In the genomic region with DNA sequence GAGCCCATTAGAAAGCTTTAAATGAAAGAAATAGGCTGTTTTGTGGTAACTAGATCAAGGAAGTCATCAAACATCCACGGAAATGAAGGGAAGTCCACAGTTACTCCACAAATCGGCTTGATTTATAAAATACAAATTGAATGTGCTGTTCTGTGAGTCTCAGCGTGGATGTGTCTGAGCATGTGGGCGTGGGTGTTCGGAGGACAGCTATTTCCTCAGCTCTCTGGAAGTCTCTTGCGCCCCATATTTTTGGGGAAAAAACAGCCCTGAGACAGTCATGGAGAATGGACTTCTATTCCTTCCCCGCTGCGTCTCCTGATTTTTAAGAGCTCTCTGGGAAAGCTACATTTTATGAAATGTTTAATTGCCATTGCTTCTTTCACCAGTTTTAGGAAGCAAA, we compare ENCODE assay signal across 16 cellular contexts.
DNase-seq lines count a peak whose midpoint lies in the region; ATAC-seq and TF ChIP-seq lines count a peak whose summit lies in the region.
"Had no signal": no experiment of that assay in that cellular context is flagged by ENCODE, and none has a peak within 500 bp of the region (broad histone marks: within the 10 kb centered on the region; RNA-seq: fewer than 3 reads in every experiment).

No MANE protein-coding gene starts in this region.

- no peak overlapping the region for H3K4me3 Mint-ChIP-seq in neural progenitor cell
- H3K4me3 Mint-ChIP-seq in GM23338: no peak overlapping the region
- H3K4me3 Mint-ChIP-seq: CD4-positive, alpha-beta memory T cell; HFFc6 had no signal

- no peaks in the 10 kb centered on the region for H4K20me1 ChIP-seq in neural progenitor cell (ENCODE audit: low read depth)
- no peaks in the 10 kb centered on the region for H4K20me1 ChIP-seq in GM23338 (replicated peaks; ENCODE audit: insufficient read depth)

- H3K79me2 ChIP-seq in neural progenitor cell (ENCODE audit: low read depth): no peaks in the 10 kb centered on the region
- H3K79me2 ChIP-seq in GM23338 (replicated peaks; ENCODE audit: insufficient read depth): no peaks in the 10 kb centered on the region

- H3K27ac Mint-ChIP-seq in neural progenitor cell: peak overlapping the region; percentile 31
- H3K27ac Mint-ChIP-seq in GM23338: no peak overlapping the region
- H3K27ac Mint-ChIP-seq: HFFc6 had no signal

- H3K4me1 ChIP-seq in neural progenitor cell (no peaks in the 10 kb centered on the region), GM23338 (ENCODE audit: insufficient read depth) (no peaks in the 10 kb centered on the region)
- H3K4me1 ChIP-seq: Caco-2, HAP-1 had no signal

- H3K9me3 Mint-ChIP-seq in neural progenitor cell (no peaks in the 10 kb centered on the region), GM23338 (0 out of 3 replicates have a peak, but pooled peaks cover 4% of the 10 kb centered on the region)

- H3K4me1 Mint-ChIP-seq in neural progenitor cell (no peaks in the 10 kb centered on the region), GM23338 (no peaks in the 10 kb centered on the region; the same call in 2 of the 3 replicates)

- H3K9me2 ChIP-seq in GM23338 (ENCODE audit: insufficient read depth): no peaks in the 10 kb centered on the region

- TF ChIP-seq CTCF in neural progenitor cell (IDR thresholded peaks at IDR 0.05) (no peak), GM23338 (conservative IDR thresholded peaks at IDR 0.05; ENCODE audit: low read depth in 2 of 2) (no peak), GM20000 (IDR thresholded peaks at IDR 0.05; ENCODE audit: extremely low read depth, missing control alignments) (no peak)

- no peak overlapping the region for H3K4me3 ChIP-seq in neural progenitor cell
- no peak overlapping the region for H3K4me3 ChIP-seq in GM23338
- H3K4me3 ChIP-seq: HAP-1 had no signal

- no peaks in the 10 kb centered on the region for H3F3A ChIP-seq in neural progenitor cell (ENCODE audit: low read depth)
- no peaks in the 10 kb centered on the region for H3F3A ChIP-seq in GM23338 (replicated peaks; ENCODE audit: low read depth)

- no peak overlapping the region for H3K4me2 ChIP-seq in neural progenitor cell
- no peak overlapping the region for H3K4me2 ChIP-seq in GM23338

- H2AFZ ChIP-seq in neural progenitor cell (replicated peaks): no peak overlapping the region
- no peak overlapping the region for H2AFZ ChIP-seq in GM23338

- H3K27ac ChIP-seq in neural progenitor cell (no peak overlapping the region), GM23338 (ENCODE audit: low read depth) (no peak overlapping the region)
- H3K27ac ChIP-seq: 22Rv1 had no signal

- no peak for ATAC-seq in GM23338

- no peaks in the 10 kb centered on the region for H3K9me3 ChIP-seq in neural progenitor cell (ENCODE audit: low read depth)
- H3K9me3 ChIP-seq: Caco-2, HAP-1 had no signal

- H3K9ac ChIP-seq in neural progenitor cell: no peak overlapping the region

- H3K27me3 ChIP-seq in neural progenitor cell: no peaks in the 10 kb centered on the region
- H3K27me3 ChIP-seq in GM23338 (ENCODE audit: insufficient read depth): no peaks in the 10 kb centered on the region

- H3K27me3 Mint-ChIP-seq in neural progenitor cell (ENCODE audit: insufficient read depth, low read depth) (peaks cover 2% of the 10 kb centered on the region), GM23338 (ENCODE audit: insufficient read depth, low read depth, poor library complexity) (peaks cover 3% of the 10 kb centered on the region)

- DNase-seq in Ammon's horn (ENCODE audit: low spot score) (peak; percentile 29), inferior parietal cortex (ENCODE audit: extremely low spot score) (peak; percentile 22), neural progenitor cell (ENCODE audit: low spot score) (no peak), GM23338 (ENCODE audit: low spot score) (no peak), GM20000 (ENCODE audit: low spot score) (no peak), AG08396 (ENCODE audit: low spot score) (no peak)
- DNase-seq: AML-193; C1 segment of cervical spinal cord; Caco-2; CD4-positive, alpha-beta memory T cell; DMS153; DND-41; GOT3; HFFc6 had no signal

- H3K36me3 Mint-ChIP-seq in neural progenitor cell: no peaks in the 10 kb centered on the region
- no peaks in the 10 kb centered on the region for H3K36me3 Mint-ChIP-seq in GM23338 (ENCODE audit: low read depth)
- H3K36me3 Mint-ChIP-seq: CD4-positive, alpha-beta memory T cell had no signal

- H3K36me3 ChIP-seq in neural progenitor cell (no peaks in the 10 kb centered on the region), GM23338 (ENCODE audit: insufficient read depth) (no peaks in the 10 kb centered on the region)
- H3K36me3 ChIP-seq: HAP-1 had no signal

TF ChIP-seq in GM23338, 12 proteins besides CTCF, POLR2A, EP300 and RAD21 (continues in another document):
- TF ChIP-seq, protein P1, sequence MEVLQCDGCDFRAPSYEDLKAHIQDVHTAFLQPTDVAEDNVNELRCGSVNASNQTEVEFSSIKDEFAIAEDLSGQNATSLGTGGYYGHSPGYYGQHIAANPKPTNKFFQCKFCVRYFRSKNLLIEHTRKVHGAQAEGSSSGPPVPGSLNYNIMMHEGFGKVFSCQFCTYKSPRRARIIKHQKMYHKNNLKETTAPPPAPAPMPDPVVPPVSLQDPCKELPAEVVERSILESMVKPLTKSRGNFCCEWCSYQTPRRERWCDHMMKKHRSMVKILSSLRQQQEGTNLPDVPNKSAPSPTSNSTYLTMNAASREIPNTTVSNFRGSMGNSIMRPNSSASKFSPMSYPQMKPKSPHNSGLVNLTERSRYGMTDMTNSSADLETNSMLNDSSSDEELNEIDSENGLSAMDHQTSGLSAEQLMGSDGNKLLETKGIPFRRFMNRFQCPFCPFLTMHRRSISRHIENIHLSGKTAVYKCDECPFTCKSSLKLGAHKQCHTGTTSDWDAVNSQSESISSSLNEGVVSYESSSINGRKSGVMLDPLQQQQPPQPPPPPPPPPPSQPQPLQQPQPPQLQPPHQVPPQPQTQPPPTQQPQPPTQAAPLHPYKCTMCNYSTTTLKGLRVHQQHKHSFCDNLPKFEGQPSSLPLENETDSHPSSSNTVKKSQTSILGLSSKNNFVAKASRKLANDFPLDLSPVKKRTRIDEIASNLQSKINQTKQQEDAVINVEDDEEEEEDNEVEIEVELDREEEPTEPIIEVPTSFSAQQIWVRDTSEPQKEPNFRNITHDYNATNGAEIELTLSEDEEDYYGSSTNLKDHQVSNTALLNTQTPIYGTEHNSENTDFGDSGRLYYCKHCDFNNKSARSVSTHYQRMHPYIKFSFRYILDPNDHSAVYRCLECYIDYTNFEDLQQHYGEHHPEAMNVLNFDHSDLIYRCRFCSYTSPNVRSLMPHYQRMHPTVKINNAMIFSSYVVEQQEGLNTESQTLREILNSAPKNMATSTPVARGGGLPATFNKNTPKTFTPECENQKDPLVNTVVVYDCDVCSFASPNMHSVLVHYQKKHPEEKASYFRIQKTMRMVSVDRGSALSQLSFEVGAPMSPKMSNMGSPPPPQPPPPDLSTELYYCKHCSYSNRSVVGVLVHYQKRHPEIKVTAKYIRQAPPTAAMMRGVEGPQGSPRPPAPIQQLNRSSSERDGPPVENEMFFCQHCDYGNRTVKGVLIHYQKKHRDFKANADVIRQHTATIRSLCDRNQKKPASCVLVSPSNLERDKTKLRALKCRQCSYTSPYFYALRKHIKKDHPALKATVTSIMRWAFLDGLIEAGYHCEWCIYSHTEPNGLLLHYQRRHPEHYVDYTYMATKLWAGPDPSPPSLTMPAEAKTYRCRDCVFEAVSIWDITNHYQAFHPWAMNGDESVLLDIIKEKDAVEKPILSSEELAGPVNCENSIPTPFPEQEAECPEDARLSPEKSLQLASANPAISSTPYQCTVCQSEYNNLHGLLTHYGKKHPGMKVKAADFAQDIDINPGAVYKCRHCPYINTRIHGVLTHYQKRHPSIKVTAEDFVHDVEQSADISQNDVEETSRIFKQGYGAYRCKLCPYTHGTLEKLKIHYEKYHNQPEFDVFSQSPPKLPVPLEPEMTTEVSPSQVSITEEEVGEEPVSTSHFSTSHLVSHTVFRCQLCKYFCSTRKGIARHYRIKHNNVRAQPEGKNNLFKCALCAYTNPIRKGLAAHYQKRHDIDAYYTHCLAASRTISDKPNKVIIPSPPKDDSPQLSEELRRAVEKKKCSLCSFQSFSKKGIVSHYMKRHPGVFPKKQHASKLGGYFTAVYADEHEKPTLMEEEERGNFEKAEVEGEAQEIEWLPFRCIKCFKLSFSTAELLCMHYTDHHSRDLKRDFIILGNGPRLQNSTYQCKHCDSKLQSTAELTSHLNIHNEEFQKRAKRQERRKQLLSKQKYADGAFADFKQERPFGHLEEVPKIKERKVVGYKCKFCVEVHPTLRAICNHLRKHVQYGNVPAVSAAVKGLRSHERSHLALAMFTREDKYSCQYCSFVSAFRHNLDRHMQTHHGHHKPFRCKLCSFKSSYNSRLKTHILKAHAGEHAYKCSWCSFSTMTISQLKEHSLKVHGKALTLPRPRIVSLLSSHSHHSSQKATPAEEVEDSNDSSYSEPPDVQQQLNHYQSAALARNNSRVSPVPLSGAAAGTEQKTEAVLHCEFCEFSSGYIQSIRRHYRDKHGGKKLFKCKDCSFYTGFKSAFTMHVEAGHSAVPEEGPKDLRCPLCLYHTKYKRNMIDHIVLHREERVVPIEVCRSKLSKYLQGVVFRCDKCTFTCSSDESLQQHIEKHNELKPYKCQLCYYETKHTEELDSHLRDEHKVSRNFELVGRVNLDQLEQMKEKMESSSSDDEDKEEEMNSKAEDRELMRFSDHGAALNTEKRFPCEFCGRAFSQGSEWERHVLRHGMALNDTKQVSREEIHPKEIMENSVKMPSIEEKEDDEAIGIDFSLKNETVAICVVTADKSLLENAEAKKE (CRISPR knock-in tag; IDR thresholded peaks at IDR 0.05): no peak

Comparison
In these comparisons a context has a peak if more than half of its experiments do, and no peak if none do; other contexts are left out.
1. DNase-seq: peak in Ammon's horn (single experiment) and inferior parietal cortex (single experiment); none in neural progenitor cell (single experiment), GM23338 (single experiment), GM20000 (single experiment) and AG08396 (single experiment).